ENCODE assay signal across 12 cellular contexts in the genomic region with DNA sequence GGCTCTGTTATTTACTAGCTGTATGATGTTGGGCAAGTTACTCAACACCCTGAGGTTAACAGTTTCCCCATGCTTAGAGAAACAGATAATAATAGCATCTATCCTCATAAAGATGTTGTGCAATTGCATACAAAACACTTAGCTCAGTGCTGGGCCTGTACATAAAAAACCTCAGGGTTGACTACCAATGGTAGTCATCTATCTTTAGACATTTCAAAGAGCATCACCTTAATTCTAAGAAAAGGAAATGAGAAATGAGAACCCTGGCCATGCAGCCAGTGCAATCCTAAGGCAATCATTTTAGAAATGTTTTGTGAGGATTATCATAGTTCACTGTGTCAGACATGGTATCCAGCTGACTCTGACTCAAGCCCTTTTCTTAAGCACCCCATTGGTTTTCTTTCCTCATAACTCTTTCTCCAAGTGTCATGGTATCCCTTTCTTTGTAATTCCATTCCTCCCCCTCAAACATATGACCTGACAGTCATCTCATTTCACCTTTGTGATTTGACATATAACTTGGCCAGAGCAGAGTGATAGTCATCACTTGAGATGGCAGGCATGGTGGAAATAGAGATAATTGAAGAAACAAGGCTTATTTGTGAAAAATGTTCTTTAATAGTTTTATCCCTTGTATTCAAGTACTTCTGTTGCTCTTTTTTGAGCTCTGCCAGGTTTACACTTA. TPM values are rescaled to one million over a fixed set of nuclear protein-coding genes. Genes with fewer than 3 reads are reported as not detected.
DNase-seq lines count a peak whose midpoint lies in the region; ATAC-seq and TF ChIP-seq lines count a peak whose summit lies in the region.
"Had no signal": no experiment of that assay in that cellular context is flagged by ENCODE, and none has a peak within 500 bp of the region (broad histone marks: within the 10 kb centered on the region; RNA-seq: fewer than 3 reads in every experiment).

No MANE protein-coding gene starts in this region.

- no peak for TF ChIP-seq POLR2A in gastroesophageal sphincter (IDR thresholded peaks at IDR 0.05)

- H3K36me3 ChIP-seq in RWPE2 (ENCODE audit: low read depth) = no peaks in the 10 kb centered on the region
- no peaks in the 10 kb centered on the region for H3K36me3 ChIP-seq in gastroesophageal sphincter
- H3K36me3 ChIP-seq in endodermal cell (ENCODE audit: control insufficient read depth, insufficient read depth, low read length) = no peaks in the 10 kb centered on the region

- TF ChIP-seq EP300 in gastroesophageal sphincter (IDR thresholded peaks at IDR 0.05) = no peak

- CTCF ChIA-PET in activated CD4-positive, alpha-beta memory T cell treated with anti-CD3 and anti-CD28 coated beads, Interleukin-2, amount 10 ng/mL, durations not matched to agents 7 days and 5 days (lab: Charles Lee) = interaction anchor here (0.7 to 1.2 kb wide), 5 partner anchors 32 to 1061 kb away, joined by 3 to 4 read pairs (median 4); no protein-coding TSS in a partner anchor
- CTCF ChIA-PET in activated CD4-positive, alpha-beta memory T cell treated with anti-CD3 and anti-CD28 coated beads for 36 hours (lab: Charles Lee) = interaction anchor here (1.8 kb wide), 1 partner anchor 1062 kb away, joined by 4 read pairs; no protein-coding TSS in a partner anchor

- peaks cover 2% of the 10 kb centered on the region for H3K9me3 Mint-ChIP-seq in activated CD4-positive, alpha-beta memory T cell treated with anti-CD3 and anti-CD28 coated beads, Interleukin-2, amount 10 ng/mL, durations not matched to agents 7 days and 5 days
- H3K9me3 Mint-ChIP-seq in activated CD4-positive, alpha-beta memory T cell treated with anti-CD3 and anti-CD28 coated beads for 36 hours = no peaks in the 10 kb centered on the region
- peaks cover 4% of the 10 kb centered on the region for H3K9me3 Mint-ChIP-seq in endodermal cell

- no peak overlapping the region for H3K4me3 Mint-ChIP-seq in activated CD4-positive, alpha-beta memory T cell treated with anti-CD3 and anti-CD28 coated beads, Interleukin-2, amount 10 ng/mL, durations not matched to agents 7 days and 5 days
- no peak overlapping the region for H3K4me3 Mint-ChIP-seq in activated CD4-positive, alpha-beta memory T cell treated with anti-CD3 and anti-CD28 coated beads for 36 hours
- H3K4me3 Mint-ChIP-seq in endodermal cell = no peak overlapping the region

- peaks cover 19% of the 10 kb centered on the region for H3K4me1 Mint-ChIP-seq in activated CD4-positive, alpha-beta memory T cell treated with anti-CD3 and anti-CD28 coated beads, Interleukin-2, amount 10 ng/mL, durations not matched to agents 7 days and 5 days
- H3K4me1 Mint-ChIP-seq in activated CD4-positive, alpha-beta memory T cell treated with anti-CD3 and anti-CD28 coated beads for 36 hours (ENCODE audit: low read depth) = peaks cover 1% of the 10 kb centered on the region
- no peaks in the 10 kb centered on the region for H3K4me1 Mint-ChIP-seq in endodermal cell

- H3K9ac ChIP-seq in endodermal cell (ENCODE audit: extremely low read depth, low read length, poor library complexity, severe bottlenecking) = no peak overlapping the region

- H3K36me3 Mint-ChIP-seq in activated CD4-positive, alpha-beta memory T cell treated with anti-CD3 and anti-CD28 coated beads, Interleukin-2, amount 10 ng/mL, durations not matched to agents 7 days and 5 days (ENCODE audit: low read depth) = no peaks in the 10 kb centered on the region
- no peaks in the 10 kb centered on the region for H3K36me3 Mint-ChIP-seq in activated CD4-positive, alpha-beta memory T cell treated with anti-CD3 and anti-CD28 coated beads for 36 hours
- no peaks in the 10 kb centered on the region for H3K36me3 Mint-ChIP-seq in endodermal cell (ENCODE audit: low read depth)

- H3K27me3 ChIP-seq in RWPE2 (ENCODE audit: insufficient read depth, poor library complexity, severe bottlenecking) (no peaks in the 10 kb centered on the region), gastroesophageal sphincter (no peaks in the 10 kb centered on the region), endodermal cell (ENCODE audit: control insufficient read depth, insufficient read depth, low read length, poor library complexity, severe bottlenecking) (no peaks in the 10 kb centered on the region)

- no peak for DNase-seq in activated CD4-positive, alpha-beta memory T cell treated with anti-CD3 and anti-CD28 coated beads, Interleukin-2, amount 10 ng/mL, durations not matched to agents 7 days and 5 days
- DNase-seq in activated CD4-positive, alpha-beta memory T cell treated with anti-CD3 and anti-CD28 coated beads for 36 hours = no peak
- DNase-seq in RWPE2 (ENCODE audit: low spot score) (no peak), stromal cell of bone marrow (ENCODE audit: low read depth) (peak; percentile 75), endodermal cell (no peak), T1000 (lab: John Stamatoyannopoulos, UW) (no peak)
- no peak for DNase-seq in central memory CD4-positive, alpha-beta T cell
- DNase-seq: ACHN; activated CD8-positive, alpha-beta memory T cell treated with anti-CD3 and anti-CD28 coated beads, Interleukin-2, amount 50 U/mL, for 48 hours; effector CD8-positive, alpha-beta T cell; RPMI8226 had no signal

- ATAC-seq in RWPE2 (ENCODE audit: low read depth) (peak; percentile 89), gastroesophageal sphincter (peak; percentile 82)

- POLR2A ChIA-PET in activated CD4-positive, alpha-beta memory T cell treated with anti-CD3 and anti-CD28 coated beads, Interleukin-2, amount 10 ng/mL, durations not matched to agents 7 days and 5 days (lab: Charles Lee) = interaction anchor here (1.5 kb wide), 1 partner anchor 30 kb away, joined by 7 read pairs; the partner anchor contains the start of gene OSBPL8
- POLR2A ChIA-PET in activated CD4-positive, alpha-beta memory T cell treated with anti-CD3 and anti-CD28 coated beads for 36 hours (lab: Charles Lee) = no interaction called here

- intact Hi-C loops in activated CD4-positive, alpha-beta memory T cell treated with anti-CD3 and anti-CD28 coated beads for 36 hours (cut with micrococcal nuclease) = loop anchor here (1.0 to 10.0 kb wide), 4 partner anchors 30 to 1062 kb away; partner anchors contain the start of genes NAP1L1 and OSBPL8

- no peaks in the 10 kb centered on the region for H3K27me3 Mint-ChIP-seq in activated CD4-positive, alpha-beta memory T cell treated with anti-CD3 and anti-CD28 coated beads, Interleukin-2, amount 10 ng/mL, durations not matched to agents 7 days and 5 days
- no peaks in the 10 kb centered on the region for H3K27me3 Mint-ChIP-seq in activated CD4-positive, alpha-beta memory T cell treated with anti-CD3 and anti-CD28 coated beads for 36 hours
- no peaks in the 10 kb centered on the region for H3K27me3 Mint-ChIP-seq in endodermal cell (ENCODE audit: insufficient read depth)

- H3K27ac ChIP-seq in RWPE2 (ENCODE audit: poor library complexity, severe bottlenecking) (peak overlapping the region; percentile 22), gastroesophageal sphincter (no peak overlapping the region), endodermal cell (ENCODE audit: low read depth, low read length) (no peak overlapping the region)

- peak overlapping the region; percentile 38 for H3K27ac Mint-ChIP-seq in activated CD4-positive, alpha-beta memory T cell treated with anti-CD3 and anti-CD28 coated beads, Interleukin-2, amount 10 ng/mL, durations not matched to agents 7 days and 5 days
- no peak overlapping the region for H3K27ac Mint-ChIP-seq in activated CD4-positive, alpha-beta memory T cell treated with anti-CD3 and anti-CD28 coated beads for 36 hours
- no peak overlapping the region for H3K27ac Mint-ChIP-seq in endodermal cell

- H3K4me1 ChIP-seq in RWPE2 (ENCODE audit: insufficient read depth, poor library complexity, severe bottlenecking) = peaks cover 5% of the 10 kb centered on the region
- H3K4me1 ChIP-seq in gastroesophageal sphincter = no peaks in the 10 kb centered on the region
- no peaks in the 10 kb centered on the region for H3K4me1 ChIP-seq in endodermal cell (ENCODE audit: control insufficient read depth, insufficient read depth, low read length)

- H3K4me3 ChIP-seq in RWPE2 (ENCODE audit: severe bottlenecking) = no peak overlapping the region
- no peak overlapping the region for H3K4me3 ChIP-seq in gastroesophageal sphincter
- no peak overlapping the region for H3K4me3 ChIP-seq in endodermal cell (ENCODE audit: low read length)

- no peak for TF ChIP-seq CTCF in RWPE2 (IDR thresholded peaks at IDR 0.05; ENCODE audit: poor library complexity, severe bottlenecking)
- no peak for TF ChIP-seq CTCF in gastroesophageal sphincter (IDR thresholded peaks at IDR 0.05)
- no peak for TF ChIP-seq CTCF in endodermal cell (conservative IDR thresholded peaks at IDR 0.05)

- H3K9me3 ChIP-seq in RWPE2 (ENCODE audit: severe bottlenecking) (no peaks in the 10 kb centered on the region), gastroesophageal sphincter (no peaks in the 10 kb centered on the region), endodermal cell (ENCODE audit: control insufficient read depth, low read length) (no peaks in the 10 kb centered on the region)

RNA-seq across cellular contexts. Expression of gene OSBPL8, which starts 29.5 kb away (rescaled TPM):
- 100 to 1,000 TPM; 113 to 121 TPM for total RNA-seq in activated CD4-positive, alpha-beta memory T cell treated with anti-CD3 and anti-CD28 coated beads, Interleukin-2, amount 10 ng/mL, durations not matched to agents 7 days and 5 days
- total RNA-seq in activated CD4-positive, alpha-beta memory T cell treated with anti-CD3 and anti-CD28 coated beads for 36 hours = 10 to 100 TPM; 69.8 to 73.7 TPM
- total RNA-seq in gastroesophageal sphincter (10 to 100 TPM; 65.8 to 73.5 (median 66.7) TPM), endodermal cell (10 to 100 TPM; 44.0 to 58.8 TPM)
- 47.7 TPM for polyA plus RNA-seq in endodermal cell (2013, experiment 1 of 2)
- polyA plus RNA-seq in endodermal cell (2013, experiment 2 of 2) = 46.2 TPM
